In genomic region chr15:98524274-98524673, GRCh38 we compare ENCODE assay signal across 18 cellular contexts.
DNase-seq lines count a peak whose midpoint lies in the region; ATAC-seq and TF ChIP-seq lines count a peak whose summit lies in the region.
"Had no signal": no experiment of that assay in that cellular context is flagged by ENCODE, and none has a peak within 500 bp of the region (broad histone marks: within the 10 kb centered on the region; RNA-seq: fewer than 3 reads in every experiment).

No MANE protein-coding gene starts in this region.

- H3K4me3 ChIP-seq in GM23338, result no peak overlapping the region
- H3K4me3 ChIP-seq: K562, PC-9 had no signal

- DNase-seq in GM23338 (ENCODE audit: low spot score) (no peak), chondrocyte (ENCODE audit: low spot score) (no peak), retina (peak; percentile 37)
- DNase-seq in stimulated activated effector memory CD8-positive, alpha-beta T cell treated with anti-CD3 and anti-CD28 coated beads, Interleukin-12 subunit alpha, Interleukin-12 subunit beta, amount 100 ng/mL, for 72 hours (ENCODE audit: low spot score in 2 of 2), result no peak
- DNase-seq: DMS53, Kasumi-1, NCI-H1105, NCI-H1436 treated with DMSO at 0.1 percent for 48 hours, NCI-H1930, NCI-H446 treated with DMSO at 0.1 percent for 48 hours, NCI-H526, PC-9, Right ventricle myocardium superior had no signal

- H3K27me3 Mint-ChIP-seq in GM23338 (ENCODE audit: insufficient read depth, low read depth, poor library complexity) (peaks cover 10% of the 10 kb centered on the region), chondrocyte (ENCODE audit: low read depth) (peaks cover 7% of the 10 kb centered on the region), nephron (ENCODE audit: low read depth) (peaks cover 4% of the 10 kb centered on the region)

- H3K4me2 ChIP-seq in GM23338, result no peak overlapping the region
- H3K4me2 ChIP-seq: PC-9 had no signal

- H3K9me3 Mint-ChIP-seq in GM23338 (no peaks in the 10 kb centered on the region), chondrocyte (ENCODE audit: low read depth) (no peaks in the 10 kb centered on the region), nephron (no peaks in the 10 kb centered on the region)
- H3K9me3 Mint-ChIP-seq in stimulated activated effector memory CD8-positive, alpha-beta T cell treated with anti-CD3 and anti-CD28 coated beads, Interleukin-12 subunit alpha, Interleukin-12 subunit beta, amount 100 ng/mL, for 72 hours, result no peaks in the 10 kb centered on the region

- H3K27ac Mint-ChIP-seq in GM23338 (no peak overlapping the region), chondrocyte (ENCODE audit: unreplicated experiment) (peak overlapping the region; percentile 18), nephron (peak overlapping the region; percentile 52 to 93 (median 60))
- no peak overlapping the region for H3K27ac Mint-ChIP-seq in stimulated activated effector memory CD8-positive, alpha-beta T cell treated with anti-CD3 and anti-CD28 coated beads, Interleukin-12 subunit alpha, Interleukin-12 subunit beta, amount 100 ng/mL, for 72 hours

- no peaks in the 10 kb centered on the region for H4K20me1 ChIP-seq in GM23338 (replicated peaks; ENCODE audit: insufficient read depth)

- H3K4me3 Mint-ChIP-seq in GM23338, result no peak overlapping the region
- no peak overlapping the region for H3K4me3 Mint-ChIP-seq in chondrocyte (ENCODE audit: unreplicated experiment)
- H3K4me3 Mint-ChIP-seq in nephron, result peak overlapping the region in 1 of 3 experiments; percentile 23
- no peak overlapping the region for H3K4me3 Mint-ChIP-seq in stimulated activated effector memory CD8-positive, alpha-beta T cell treated with anti-CD3 and anti-CD28 coated beads, Interleukin-12 subunit alpha, Interleukin-12 subunit beta, amount 100 ng/mL, for 72 hours

- no peak for TF ChIP-seq CTCF in GM23338 (conservative IDR thresholded peaks at IDR 0.05; ENCODE audit: low read depth in 2 of 2)
- no peak for TF ChIP-seq CTCF in chondrocyte (IDR thresholded peaks at IDR 0.05)
- no peak for TF ChIP-seq CTCF in nephron (IDR thresholded peaks at IDR 0.05; ENCODE audit: unreplicated experiment in 3 of 3)

- peaks cover 14% of the 10 kb centered on the region for H3K4me1 ChIP-seq in GM23338 (ENCODE audit: insufficient read depth)

- no peak overlapping the region for H3K27ac ChIP-seq in GM23338 (ENCODE audit: low read depth)
- H3K27ac ChIP-seq: PC-9 had no signal

- H3K36me3 Mint-ChIP-seq in GM23338 (ENCODE audit: low read depth) (no peaks in the 10 kb centered on the region), chondrocyte (ENCODE audit: low read depth) (no peaks in the 10 kb centered on the region), nephron (ENCODE audit: low read depth) (no peaks in the 10 kb centered on the region)
- H3K36me3 Mint-ChIP-seq in stimulated activated effector memory CD8-positive, alpha-beta T cell treated with anti-CD3 and anti-CD28 coated beads, Interleukin-12 subunit alpha, Interleukin-12 subunit beta, amount 100 ng/mL, for 72 hours, result no peaks in the 10 kb centered on the region

- no peaks in the 10 kb centered on the region for H3K36me3 ChIP-seq in GM23338 (ENCODE audit: insufficient read depth)

- ATAC-seq in GM23338, result no peak
- no peak for ATAC-seq in GM19463 (IDR thresholded peaks at IDR 0.05; ENCODE audit: unreplicated experiment)
- no peak for ATAC-seq in GM18907 (IDR thresholded peaks at IDR 0.05; ENCODE audit: unreplicated experiment)
- ATAC-seq in stimulated activated effector memory CD8-positive, alpha-beta T cell treated with anti-CD3 and anti-CD28 coated beads, Interleukin-12 subunit alpha, Interleukin-12 subunit beta, amount 100 ng/mL, for 72 hours, result no peak
- no peak for ATAC-seq in HG02884 (IDR thresholded peaks at IDR 0.05; ENCODE audit: unreplicated experiment)
- ATAC-seq: K562 had no signal

- H3K4me1 Mint-ChIP-seq in GM23338, result peaks cover 29% of the 10 kb centered on the region
- peaks cover 24% of the 10 kb centered on the region for H3K4me1 Mint-ChIP-seq in chondrocyte (ENCODE audit: low read depth)
- peaks cover 15% of the 10 kb centered on the region for H3K4me1 Mint-ChIP-seq in nephron
- peaks cover under 1% of the 10 kb centered on the region for H3K4me1 Mint-ChIP-seq in stimulated activated effector memory CD8-positive, alpha-beta T cell treated with anti-CD3 and anti-CD28 coated beads, Interleukin-12 subunit alpha, Interleukin-12 subunit beta, amount 100 ng/mL, for 72 hours

- no peaks in the 10 kb centered on the region for H3F3A ChIP-seq in GM23338 (replicated peaks; ENCODE audit: low read depth)

- H3K79me2 ChIP-seq in GM23338 (replicated peaks; ENCODE audit: insufficient read depth), result no peaks in the 10 kb centered on the region

- H3K27me3 ChIP-seq in GM23338 (ENCODE audit: insufficient read depth), result no peaks in the 10 kb centered on the region

- peak overlapping the region; percentile 87 for H2AFZ ChIP-seq in GM23338
- H2AFZ ChIP-seq: PC-9 had no signal

- H3K9me2 ChIP-seq in GM23338 (ENCODE audit: insufficient read depth), result no peaks in the 10 kb centered on the region

TF ChIP-seq in GM23338, 12 proteins besides CTCF, POLR2A, EP300 and RAD21:
- TF ChIP-seq POLR2AphosphoS5 (IDR thresholded peaks at IDR 0.05; ENCODE audit: low read depth) (no peak), ETS1 (IDR thresholded peaks at IDR 0.05) (no peak)

Comparison
In these comparisons a context has a peak if more than half of its experiments do, and no peak if none do; other contexts are left out.
1. H3K27ac Mint-ChIP-seq: peak in chondrocyte (single experiment) and nephron (3 of 3); none in GM23338 (single experiment) and stimulated activated effector memory CD8-positive, alpha-beta T cell treated with anti-CD3 and anti-CD28 coated beads, Interleukin-12 subunit alpha, Interleukin-12 subunit beta, amount 100 ng/mL, for 72 hours (single experiment).